Comparison of ENCODE assay signal across 1 cellular context in genomic region chr2:199455533-199456382, GRCh38.
TF ChIP-seq lines count a peak whose summit lies in the region.

No MANE protein-coding gene starts in this region.

TF ChIP-seq in HEK293, 187 proteins besides CTCF, POLR2A, EP300 and RAD21 (continued from another document and continues in another):
- TF ChIP-seq ZNF280C (tag by site-specific recombination; IDR thresholded peaks at IDR 0.05) (no peak), ZBTB26 (tag by site-specific recombination; optimal IDR thresholded peaks at IDR 0.05) (peak; percentile 80), ZNF223 (tag by site-specific recombination; IDR thresholded peaks at IDR 0.05) (no peak), ZNF280D (tag by site-specific recombination; IDR thresholded peaks at IDR 0.05) (no peak), PATZ1 (tag by site-specific recombination; IDR thresholded peaks at IDR 0.05) (peak; percentile 88), MYNN (tag by site-specific recombination; IDR thresholded peaks at IDR 0.05; ENCODE audit: borderline replicate concordance) (no peak), ZSCAN4 (tag by site-specific recombination; IDR thresholded peaks at IDR 0.05) (no peak), ZNF114 (tag by site-specific recombination; IDR thresholded peaks at IDR 0.05) (no peak), ZNF670 (tag by site-specific recombination; IDR thresholded peaks at IDR 0.05; ENCODE audit: low read depth) (no peak), ZFP69B (tag by site-specific recombination; IDR thresholded peaks at IDR 0.05) (0 out of 2 replicates have a peak, but pooled peaks have one; percentile 12), ZBTB21 (tag by site-specific recombination; IDR thresholded peaks at IDR 0.05) (peak; percentile 32; the same call in 1 of the 2 replicates), ZBTB20 (tag by site-specific recombination; IDR thresholded peaks at IDR 0.05) (peak; percentile 79), ZSCAN30 (tag by site-specific recombination; IDR thresholded peaks at IDR 0.05) (peak; percentile 52; the same call in 1 of the 2 replicates), ZNF518A (tag by site-specific recombination; conservative IDR thresholded peaks at IDR 0.05; ENCODE audit: low read depth) (no peak), ZNF148 (tag by site-specific recombination; IDR thresholded peaks at IDR 0.05; ENCODE audit: borderline replicate concordance) (no peak), ZBTB17 (tag by site-specific recombination; IDR thresholded peaks at IDR 0.05) (peak; percentile 64), ZNF335 (tag by site-specific recombination; conservative IDR thresholded peaks at IDR 0.05) (peak; percentile 70), KLF7 (tag by site-specific recombination; IDR thresholded peaks at IDR 0.05; ENCODE audit: borderline replicate concordance) (no peak), IKZF3 (tag by site-specific recombination; IDR thresholded peaks at IDR 0.05) (peak; percentile 81), ZNF776 (tag by site-specific recombination; IDR thresholded peaks at IDR 0.05; ENCODE audit: borderline replicate concordance) (no peak), PRDM2 (tag by site-specific recombination; IDR thresholded peaks at IDR 0.05; ENCODE audit: borderline replicate concordance) (no peak), ZNF350 (tag by site-specific recombination; IDR thresholded peaks at IDR 0.05) (no peak), TRIM28 (IDR thresholded peaks at IDR 0.05; ENCODE audit: borderline replicate concordance, low read length) (no peak)
